9 cellular contexts compared by ENCODE assay signal in genomic region chr21:37905291-37905690, GRCh38. TPM values are rescaled to one million over a fixed set of nuclear protein-coding genes. Genes with fewer than 3 reads are reported as not detected.
"Had no signal": no experiment of that assay in that cellular context is flagged by ENCODE, and none has a peak within 500 bp of the region (broad histone marks: within the 10 kb centered on the region; RNA-seq: fewer than 3 reads in every experiment).

No MANE protein-coding gene starts in this region.

- ATAC-seq: GM12878 had no signal

- DNase-seq: GDM1, GF-D8 had no signal

- H3K4me3 ChIP-seq: GM12878 had no signal

- FAIRE-seq: G401.6, GM12878, GM12891, GM12892, GM18507, GM19239 had no signal

RNA-seq across cellular contexts. Expression of gene KCNJ6, which starts 11.0 kb away (rescaled TPM):
- total RNA-seq: G401, GM12878 had no signal
